Comparison of ENCODE assay signal across 1 cellular context in genomic region chr6:73491371-73491770, GRCh38.
TF ChIP-seq lines count a peak whose summit lies in the region.

No MANE protein-coding gene starts in this region.

TF ChIP-seq in IMR-90, 13 proteins besides CTCF, POLR2A, EP300 and RAD21 (continued from another document):
- TF ChIP-seq CEBPB (IDR thresholded peaks at IDR 0.05; ENCODE audit: low read depth, low read length), result no peak
- TF ChIP-seq RCOR1 (IDR thresholded peaks at IDR 0.05; ENCODE audit: insufficient replicate concordance, low read length), result no peak
- TF ChIP-seq, protein P1, sequence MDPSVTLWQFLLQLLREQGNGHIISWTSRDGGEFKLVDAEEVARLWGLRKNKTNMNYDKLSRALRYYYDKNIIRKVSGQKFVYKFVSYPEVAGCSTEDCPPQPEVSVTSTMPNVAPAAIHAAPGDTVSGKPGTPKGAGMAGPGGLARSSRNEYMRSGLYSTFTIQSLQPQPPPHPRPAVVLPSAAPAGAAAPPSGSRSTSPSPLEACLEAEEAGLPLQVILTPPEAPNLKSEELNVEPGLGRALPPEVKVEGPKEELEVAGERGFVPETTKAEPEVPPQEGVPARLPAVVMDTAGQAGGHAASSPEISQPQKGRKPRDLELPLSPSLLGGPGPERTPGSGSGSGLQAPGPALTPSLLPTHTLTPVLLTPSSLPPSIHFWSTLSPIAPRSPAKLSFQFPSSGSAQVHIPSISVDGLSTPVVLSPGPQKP (IDR thresholded peaks at IDR 0.05; ENCODE audit: borderline replicate concordance, low read depth, low read length), result no peak
- TF ChIP-seq MAFK (IDR thresholded peaks at IDR 0.05; ENCODE audit: low read depth, low read length), result no peak
- TF ChIP-seq, protein P2, sequence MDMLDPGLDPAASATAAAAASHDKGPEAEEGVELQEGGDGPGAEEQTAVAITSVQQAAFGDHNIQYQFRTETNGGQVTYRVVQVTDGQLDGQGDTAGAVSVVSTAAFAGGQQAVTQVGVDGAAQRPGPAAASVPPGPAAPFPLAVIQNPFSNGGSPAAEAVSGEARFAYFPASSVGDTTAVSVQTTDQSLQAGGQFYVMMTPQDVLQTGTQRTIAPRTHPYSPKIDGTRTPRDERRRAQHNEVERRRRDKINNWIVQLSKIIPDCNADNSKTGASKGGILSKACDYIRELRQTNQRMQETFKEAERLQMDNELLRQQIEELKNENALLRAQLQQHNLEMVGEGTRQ (IDR thresholded peaks at IDR 0.05; ENCODE audit: low read depth, low read length), result no peak
- no peak for TF ChIP-seq MAZ (IDR thresholded peaks at IDR 0.05; ENCODE audit: borderline replicate concordance, low read depth, low read length)
- TF ChIP-seq MXI1 (IDR thresholded peaks at IDR 0.05; ENCODE audit: borderline replicate concordance, low read depth, low read length), result no peak
- no peak for TF ChIP-seq CHD1 (IDR thresholded peaks at IDR 0.05; ENCODE audit: low read depth, low read length)
- TF ChIP-seq NFE2L2 (IDR thresholded peaks at IDR 0.05; ENCODE audit: low read depth, low read length), result no peak
- TF ChIP-seq BHLHE40 (IDR thresholded peaks at IDR 0.05; ENCODE audit: low read depth, low read length), result no peak
